ENCODE assay signal across 31 cellular contexts in genomic region chr2:10486091-10486490, GRCh38.
"Had no signal": no experiment of that assay in that cellular context is flagged by ENCODE, and none has a peak within 500 bp of the region (broad histone marks: within the 10 kb centered on the region; RNA-seq: fewer than 3 reads in every experiment).

No MANE protein-coding gene starts in this region.

- H3K9me3 Mint-ChIP-seq: activated B cell treated with CpG ODN at 0.5 μM for 24 hours; activated CD4-positive, alpha-beta memory T cell treated with anti-CD3 and anti-CD28 coated beads for 36 hours; activated CD4-positive, alpha-beta T cell treated with anti-CD3 and anti-CD28 coated beads, Interleukin-2, amount 10 ng/mL, durations not matched to agents 24 days and 14 days; activated naive CD4-positive, alpha-beta T cell treated with anti-CD3 and anti-CD28 coated beads, Interleukin-2, amount 10 ng/mL, durations not matched to agents 7 days and 5 days; activated naive CD4-positive, alpha-beta T cell treated with anti-CD3 and anti-CD28 coated beads, Interleukin-2, amount 50 U/mL, for 24 hours; activated T-cell treated with anti-CD3 and anti-CD28 coated beads, Interleukin-2, amount 50 U/mL, for 4 hours; activated T-helper 1 cell treated with anti-CD3 and anti-CD28 coated beads, Interleukin-12 subunit alpha, Interleukin-12 subunit beta, Interleukin-2, Interleukin-4 antibody, amounts not matched to agents 30 ng/mL and 10 ng/mL and 1 ng/mL, durations not matched to agents 14 hours and 24 hours and 36 hours; activated T-helper 2 cell treated with anti-CD3 and anti-CD28 coated beads, Interferon-gamma antibody, Interleukin-2, Interleukin-4, amounts not matched to agents 10 μg/mL and 5 μg/mL and 100 μg/mL, durations not matched to agents 14 hours and 24 hours and 36 hours; T-cell had no signal

- H3K27ac ChIP-seq: ascending aorta, cardiac muscle cell, VCaP had no signal

- H3K27me3 ChIP-seq: ascending aorta had no signal

- H3K4me3 ChIP-seq: ascending aorta, cardiac muscle cell had no signal

- DNase-seq: activated B cell treated with CpG ODN at 0.5 μM for 24 hours; activated CD4-positive, alpha-beta memory T cell treated with anti-CD3 and anti-CD28 coated beads for 36 hours; activated CD4-positive, alpha-beta T cell treated with anti-CD3 and anti-CD28 coated beads for 4 hours; activated CD4-positive, alpha-beta T cell treated with anti-CD3 and anti-CD28 coated beads, Interleukin-2, amount 10 ng/mL, durations not matched to agents 24 days and 14 days; activated CD4-positive, alpha-beta T cell treated with anti-CD3 and anti-CD28 coated beads, Interleukin-2, amount 50 U/mL, for 1 hour; activated CD4-positive, alpha-beta T cell treated with anti-CD3 and anti-CD28 coated beads, Interleukin-2, amount 50 U/mL, for 4 hours; activated CD8-positive, alpha-beta memory T cell treated with anti-CD3 and anti-CD28 coated beads, Interleukin-2, amount 50 U/mL, for 4 hours; activated CD8-positive, alpha-beta T cell treated with anti-CD3 and anti-CD28 coated beads for 36 hours; activated effector memory CD4-positive, alpha-beta T cell treated with Interleukin-2 at 50 U/mL for 16 hours; activated gamma-delta T cell; activated naive CD4-positive, alpha-beta T cell treated with anti-CD3 and anti-CD28 coated beads, Interleukin-2, amount 10 ng/mL, durations not matched to agents 7 days and 5 days; activated naive CD4-positive, alpha-beta T cell treated with Interleukin-2 at 50 U/mL for 16 hours; activated T-cell treated with anti-CD3 and anti-CD28 coated beads for 4 hours; activated T-cell treated with anti-CD3 and anti-CD28 coated beads, Interleukin-2, amount 50 U/mL, for 1 hour; activated T-cell treated with anti-CD3 and anti-CD28 coated beads, Interleukin-2, amount 50 U/mL, for 4 hours; activated T-cell treated with anti-CD3 and anti-CD28 coated beads, Interleukin-2, amount 50 U/mL, for 72 hours; amygdala; anterior cingulate cortex; cerebellar nuclear complex; T-helper 17 cell; T1000 had no signal

- H3K36me3 Mint-ChIP-seq: activated CD4-positive, alpha-beta memory T cell treated with anti-CD3 and anti-CD28 coated beads for 36 hours; activated naive CD4-positive, alpha-beta T cell treated with anti-CD3 and anti-CD28 coated beads, Interleukin-2, amount 10 ng/mL, durations not matched to agents 7 days and 5 days; brain; T-cell had no signal

- ATAC-seq: activated CD8-positive, alpha-beta T cell treated with anti-CD3 and anti-CD28 coated beads for 36 hours; activated T-cell treated with anti-CD3 and anti-CD28 coated beads, Interleukin-2, amount 50 U/mL, for 4 hours; activated T-cell treated with anti-CD3 and anti-CD28 coated beads, Interleukin-2, amount 50 U/mL, for 72 hours; T-cell; T-helper 17 cell had no signal

- H3K9me3 ChIP-seq: ascending aorta had no signal

- H3K4me1 Mint-ChIP-seq: activated B cell treated with CpG ODN at 0.5 μM for 24 hours; activated CD4-positive, alpha-beta T cell treated with anti-CD3 and anti-CD28 coated beads, Interleukin-2, amount 10 ng/mL, durations not matched to agents 24 days and 14 days; activated naive CD4-positive, alpha-beta T cell treated with anti-CD3 and anti-CD28 coated beads, Interleukin-2, amount 10 ng/mL, durations not matched to agents 7 days and 5 days; brain had no signal

- H3K27ac Mint-ChIP-seq: activated B cell treated with CpG ODN at 0.5 μM for 24 hours; activated CD4-positive, alpha-beta memory T cell treated with anti-CD3 and anti-CD28 coated beads for 36 hours; activated CD4-positive, alpha-beta T cell treated with anti-CD3 and anti-CD28 coated beads, Interleukin-2, amount 10 ng/mL, durations not matched to agents 24 days and 14 days; activated CD8-positive, alpha-beta T cell treated with anti-CD3 and anti-CD28 coated beads for 36 hours; activated naive CD4-positive, alpha-beta T cell treated with anti-CD3 and anti-CD28 coated beads, Interleukin-2, amount 10 ng/mL, durations not matched to agents 7 days and 5 days; activated naive CD4-positive, alpha-beta T cell treated with anti-CD3 and anti-CD28 coated beads, Interleukin-2, amount 50 U/mL, for 24 hours; activated naive CD8-positive, alpha-beta T cell; activated T-cell treated with anti-CD3 and anti-CD28 coated beads, Interleukin-2, amount 50 U/mL, for 72 hours; activated T-helper 1 cell treated with anti-CD3 and anti-CD28 coated beads, Interleukin-12 subunit alpha, Interleukin-12 subunit beta, Interleukin-2, Interleukin-4 antibody, amounts not matched to agents 30 ng/mL and 10 ng/mL and 1 ng/mL, durations not matched to agents 14 hours and 24 hours and 36 hours; activated T-helper 2 cell treated with anti-CD3 and anti-CD28 coated beads, Interferon-gamma antibody, Interleukin-2, Interleukin-4, amounts not matched to agents 10 μg/mL and 5 μg/mL and 100 μg/mL, durations not matched to agents 14 hours and 24 hours and 36 hours; brain; T-cell; T-helper 17 cell had no signal

- H3K4me3 Mint-ChIP-seq: activated B cell treated with CpG ODN at 0.5 μM for 24 hours; activated CD4-positive, alpha-beta memory T cell treated with anti-CD3 and anti-CD28 coated beads for 36 hours; activated CD4-positive, alpha-beta T cell treated with anti-CD3 and anti-CD28 coated beads, Interleukin-2, amount 10 ng/mL, durations not matched to agents 24 days and 14 days; activated CD8-positive, alpha-beta T cell treated with anti-CD3 and anti-CD28 coated beads for 36 hours; activated naive CD4-positive, alpha-beta T cell treated with anti-CD3 and anti-CD28 coated beads, Interleukin-2, amount 10 ng/mL, durations not matched to agents 7 days and 5 days; activated naive CD4-positive, alpha-beta T cell treated with anti-CD3 and anti-CD28 coated beads, Interleukin-2, amount 50 U/mL, for 24 hours; activated naive CD8-positive, alpha-beta T cell; activated T-cell treated with anti-CD3 and anti-CD28 coated beads, Interleukin-2, amount 50 U/mL, for 4 hours; activated T-cell treated with anti-CD3 and anti-CD28 coated beads, Interleukin-2, amount 50 U/mL, for 72 hours; activated T-helper 1 cell treated with anti-CD3 and anti-CD28 coated beads, Interleukin-12 subunit alpha, Interleukin-12 subunit beta, Interleukin-2, Interleukin-4 antibody, amounts not matched to agents 30 ng/mL and 10 ng/mL and 1 ng/mL, durations not matched to agents 14 hours and 24 hours and 36 hours; brain; central memory CD8-positive, alpha-beta T cell; T-cell; T-helper 17 cell had no signal

- H3K27me3 Mint-ChIP-seq: activated naive CD8-positive, alpha-beta T cell had no signal

- H3K4me1 ChIP-seq: ascending aorta had no signal

- H3K36me3 ChIP-seq: ascending aorta, cardiac muscle cell had no signal
